Comparison of ENCODE assay signal across 4 cellular contexts in the genomic region with DNA sequence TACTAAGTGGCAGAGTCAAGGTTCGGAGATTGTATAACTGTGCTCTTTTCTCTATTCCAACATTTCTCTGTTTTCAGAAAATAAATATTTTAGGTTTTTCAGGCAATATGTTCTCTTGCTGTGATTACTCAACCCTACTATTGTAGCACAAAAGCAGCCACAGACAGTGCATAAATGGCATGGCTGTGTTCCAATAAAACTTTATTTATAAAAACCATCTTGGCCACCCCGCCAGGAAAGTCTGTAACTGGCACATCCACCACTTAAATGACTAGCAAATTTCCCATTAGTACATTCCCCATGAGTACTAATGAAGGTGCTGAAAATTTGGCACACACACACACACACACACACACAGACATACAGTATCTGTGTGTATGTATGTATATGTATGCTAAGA.
A peak's percentile ranks its signal among the peaks of the same experiment; 100 is the strongest.
TF ChIP-seq lines count a peak whose summit lies in the region.

No MANE protein-coding gene starts in this region.

TF ChIP-seq in HepG2, 621 proteins besides CTCF, POLR2A, EP300 and RAD21 (continues in another document):
- TF ChIP-seq, protein P1, sequence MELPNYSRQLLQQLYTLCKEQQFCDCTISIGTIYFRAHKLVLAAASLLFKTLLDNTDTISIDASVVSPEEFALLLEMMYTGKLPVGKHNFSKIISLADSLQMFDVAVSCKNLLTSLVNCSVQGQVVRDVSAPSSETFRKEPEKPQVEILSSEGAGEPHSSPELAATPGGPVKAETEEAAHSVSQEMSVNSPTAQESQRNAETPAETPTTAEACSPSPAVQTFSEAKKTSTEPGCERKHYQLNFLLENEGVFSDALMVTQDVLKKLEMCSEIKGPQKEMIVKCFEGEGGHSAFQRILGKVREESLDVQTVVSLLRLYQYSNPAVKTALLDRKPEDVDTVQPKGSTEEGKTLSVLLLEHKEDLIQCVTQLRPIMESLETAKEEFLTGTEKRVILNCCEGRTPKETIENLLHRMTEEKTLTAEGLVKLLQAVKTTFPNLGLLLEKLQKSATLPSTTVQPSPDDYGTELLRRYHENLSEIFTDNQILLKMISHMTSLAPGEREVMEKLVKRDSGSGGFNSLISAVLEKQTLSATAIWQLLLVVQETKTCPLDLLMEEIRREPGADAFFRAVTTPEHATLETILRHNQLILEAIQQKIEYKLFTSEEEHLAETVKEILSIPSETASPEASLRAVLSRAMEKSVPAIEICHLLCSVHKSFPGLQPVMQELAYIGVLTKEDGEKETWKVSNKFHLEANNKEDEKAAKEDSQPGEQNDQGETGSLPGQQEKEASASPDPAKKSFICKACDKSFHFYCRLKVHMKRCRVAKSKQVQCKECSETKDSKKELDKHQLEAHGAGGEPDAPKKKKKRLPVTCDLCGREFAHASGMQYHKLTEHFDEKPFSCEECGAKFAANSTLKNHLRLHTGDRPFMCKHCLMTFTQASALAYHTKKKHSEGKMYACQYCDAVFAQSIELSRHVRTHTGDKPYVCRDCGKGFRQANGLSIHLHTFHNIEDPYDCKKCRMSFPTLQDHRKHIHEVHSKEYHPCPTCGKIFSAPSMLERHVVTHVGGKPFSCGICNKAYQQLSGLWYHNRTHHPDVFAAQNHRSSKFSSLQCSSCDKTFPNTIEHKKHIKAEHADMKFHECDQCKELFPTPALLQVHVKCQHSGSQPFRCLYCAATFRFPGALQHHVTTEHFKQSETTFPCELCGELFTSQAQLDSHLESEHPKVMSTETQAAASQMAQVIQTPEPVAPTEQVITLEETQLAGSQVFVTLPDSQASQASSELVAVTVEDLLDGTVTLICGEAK (IDR thresholded peaks at IDR 0.05) = no peak
- TF ChIP-seq, protein P1 (CRISPR knock-in tag; IDR thresholded peaks at IDR 0.05) = peak; percentile 89

TF ChIP-seq in GM12878, 131 proteins besides CTCF, POLR2A, EP300 and RAD21:
- TF ChIP-seq, protein P1 (IDR thresholded peaks at IDR 0.05; ENCODE audit: borderline replicate concordance) = 0 out of 2 replicates have a peak, but pooled peaks have one; percentile 23
- TF ChIP-seq ESRRA (IDR thresholded peaks at IDR 0.05; ENCODE audit: low read length) = no peak

TF ChIP-seq in K562, 482 proteins besides CTCF, POLR2A, EP300 and RAD21:
- TF ChIP-seq, protein P1 (IDR thresholded peaks at IDR 0.05) = peak; percentile 83
- TF ChIP-seq, protein P1 (CRISPR knock-in tag; IDR thresholded peaks at IDR 0.05) = no peak
- TF ChIP-seq NR4A1 (CRISPR knock-in tag; IDR thresholded peaks at IDR 0.05) (no peak), NR4A1 (tag; IDR thresholded peaks at IDR 0.05) (no peak)

TF ChIP-seq in neural cell, 6 proteins besides CTCF, POLR2A, EP300 and RAD21:
- no peak for TF ChIP-seq MXI1 (conservative IDR thresholded peaks at IDR 0.05; ENCODE audit: poor library complexity, severe bottlenecking)
- no peak for TF ChIP-seq POLR2AphosphoS5 (IDR thresholded peaks at IDR 0.05)
- no peak for TF ChIP-seq EZH2 (IDR thresholded peaks at IDR 0.05; ENCODE audit: borderline replicate concordance, insufficient read depth, low read length, poor library complexity, severe bottlenecking)
- TF ChIP-seq TAF1 (IDR thresholded peaks at IDR 0.05; ENCODE audit: low read depth) = no peak
